Comparison of ENCODE assay signal across 1 cellular context in genomic region chr17:38419508-38419981, GRCh38.
TF ChIP-seq lines count a peak whose summit lies in the region.

No MANE protein-coding gene starts in this region.

TF ChIP-seq in HEK293, 187 proteins besides CTCF, POLR2A, EP300 and RAD21 (continued from another document and continues in another):
- TF ChIP-seq PRDM10 (tag by site-specific recombination; IDR thresholded peaks at IDR 0.05) (peak; percentile 63), ZSCAN4 (tag by site-specific recombination; IDR thresholded peaks at IDR 0.05) (peak; percentile 78), GLI2 (tag by site-specific recombination; IDR thresholded peaks at IDR 0.05; ENCODE audit: borderline replicate concordance, low read depth) (no peak), ZNF792 (tag by site-specific recombination; IDR thresholded peaks at IDR 0.05) (no peak), ZSCAN30 (tag by site-specific recombination; IDR thresholded peaks at IDR 0.05) (no peak), BCL11B (tag by site-specific recombination; IDR thresholded peaks at IDR 0.05; ENCODE audit: low read depth) (no peak), GLIS1 (tag by site-specific recombination; IDR thresholded peaks at IDR 0.05) (no peak), ZNF555 (tag by site-specific recombination; conservative IDR thresholded peaks at IDR 0.05) (no peak), PATZ1 (tag by site-specific recombination; IDR thresholded peaks at IDR 0.05) (peak; percentile 27; the same call in 1 of the 2 replicates), ZNF221 (tag by site-specific recombination; IDR thresholded peaks at IDR 0.05; ENCODE audit: borderline replicate concordance) (no peak), SCRT1 (tag by site-specific recombination; IDR thresholded peaks at IDR 0.05; ENCODE audit: borderline replicate concordance) (no peak), KLF7 (tag by site-specific recombination; IDR thresholded peaks at IDR 0.05; ENCODE audit: borderline replicate concordance) (no peak), PRDM4 (tag by site-specific recombination; IDR thresholded peaks at IDR 0.05) (no peak), ZNF140 (tag by site-specific recombination; IDR thresholded peaks at IDR 0.05) (no peak), KLF17 (tag by site-specific recombination; IDR thresholded peaks at IDR 0.05) (peak; percentile 75), ZNF626 (tag by site-specific recombination; IDR thresholded peaks at IDR 0.05) (no peak), ZNF677 (tag by site-specific recombination; IDR thresholded peaks at IDR 0.05) (no peak), ZNF394 (tag by site-specific recombination; IDR thresholded peaks at IDR 0.05; ENCODE audit: borderline replicate concordance) (no peak), ZNF280C (tag by site-specific recombination; IDR thresholded peaks at IDR 0.05) (no peak), ZNF341 (tag by site-specific recombination; IDR thresholded peaks at IDR 0.05; ENCODE audit: low read depth) (no peak), ZBTB8A (tag by site-specific recombination; IDR thresholded peaks at IDR 0.05) (no peak), SP7 (tag by site-specific recombination; IDR thresholded peaks at IDR 0.05) (0 out of 2 replicates have a peak, but pooled peaks have one; percentile 26), ZNF133 (tag by site-specific recombination; IDR thresholded peaks at IDR 0.05) (no peak), ZNF26 (tag by site-specific recombination; IDR thresholded peaks at IDR 0.05) (no peak), ZNF488 (tag by site-specific recombination; IDR thresholded peaks at IDR 0.05) (no peak), HOXC10 (CRISPR knock-in tag; IDR thresholded peaks at IDR 0.05) (no peak), ZBTB48 (tag by site-specific recombination; IDR thresholded peaks at IDR 0.05) (no peak), ZNF23 (tag by site-specific recombination; IDR thresholded peaks at IDR 0.05; ENCODE audit: borderline replicate concordance) (no peak), ZNF518A (tag by site-specific recombination; conservative IDR thresholded peaks at IDR 0.05; ENCODE audit: low read depth) (no peak), ZNF248 (tag by site-specific recombination; IDR thresholded peaks at IDR 0.05) (no peak), ZNF558 (tag by site-specific recombination; IDR thresholded peaks at IDR 0.05) (no peak), ZNF18 (tag by site-specific recombination; IDR thresholded peaks at IDR 0.05) (no peak), ZNF175 (tag by site-specific recombination; IDR thresholded peaks at IDR 0.05) (no peak), ZNF530 (tag by site-specific recombination; IDR thresholded peaks at IDR 0.05; ENCODE audit: low read depth) (no peak), ZNF658 (tag by site-specific recombination; IDR thresholded peaks at IDR 0.05) (no peak), YY2 (tag by site-specific recombination; IDR thresholded peaks at IDR 0.05) (no peak), ZNF155 (tag by site-specific recombination; IDR thresholded peaks at IDR 0.05) (no peak), ZBTB21 (tag by site-specific recombination; IDR thresholded peaks at IDR 0.05) (no peak)
